2 cellular contexts compared by ENCODE assay signal in the genomic region with DNA sequence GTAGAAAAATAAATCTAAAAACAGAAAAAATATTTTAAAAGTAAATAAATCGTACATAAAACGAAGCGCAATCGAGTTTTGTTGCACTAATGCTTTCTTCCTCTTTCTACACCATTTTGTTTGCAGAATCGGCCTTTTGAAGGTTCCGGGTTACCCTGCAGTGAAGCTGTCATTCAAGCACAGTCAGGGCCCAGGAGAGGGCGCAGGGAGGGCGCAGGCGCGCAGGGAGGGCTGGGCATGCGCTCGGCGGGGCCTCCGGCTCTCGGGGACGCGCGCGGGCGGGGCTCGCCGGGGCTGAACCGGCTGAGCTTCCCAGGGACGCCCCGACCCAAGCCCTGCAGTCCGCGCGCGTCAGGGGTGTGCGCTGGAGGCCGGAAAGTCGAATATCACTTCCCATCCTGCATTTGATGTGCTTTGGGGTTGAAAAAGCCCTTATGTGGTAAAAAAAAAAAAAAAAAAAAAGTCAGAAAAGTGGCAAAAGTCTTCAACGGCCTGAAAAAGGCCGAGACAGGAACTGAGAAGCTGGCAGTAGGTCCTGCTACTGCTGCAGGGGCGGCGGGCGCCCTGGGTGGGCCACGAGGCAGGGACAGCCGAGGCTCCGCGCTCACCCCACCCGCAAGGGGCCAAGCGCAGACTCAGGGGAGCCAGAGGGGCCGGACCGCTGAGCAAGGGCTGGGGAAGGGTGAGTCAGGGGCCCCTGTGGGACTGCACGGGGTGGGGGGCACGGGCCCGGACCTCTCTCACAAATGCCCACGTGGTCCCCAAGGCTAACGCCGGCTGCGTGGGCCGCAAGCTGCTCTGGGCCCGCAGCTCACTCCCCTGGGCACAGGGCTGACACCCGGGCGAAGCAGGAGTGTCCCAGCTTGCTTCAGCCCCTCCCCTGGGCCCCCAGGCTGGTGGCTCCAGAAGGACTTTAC.
A peak's percentile ranks its signal among the peaks of the same experiment; 100 is the strongest.
TF ChIP-seq lines count a peak whose summit lies in the region.

No MANE protein-coding gene starts in this region.

TF ChIP-seq in GM12878, 131 proteins besides CTCF, POLR2A, EP300 and RAD21 (continued from another document):
- TF ChIP-seq, protein P1, sequence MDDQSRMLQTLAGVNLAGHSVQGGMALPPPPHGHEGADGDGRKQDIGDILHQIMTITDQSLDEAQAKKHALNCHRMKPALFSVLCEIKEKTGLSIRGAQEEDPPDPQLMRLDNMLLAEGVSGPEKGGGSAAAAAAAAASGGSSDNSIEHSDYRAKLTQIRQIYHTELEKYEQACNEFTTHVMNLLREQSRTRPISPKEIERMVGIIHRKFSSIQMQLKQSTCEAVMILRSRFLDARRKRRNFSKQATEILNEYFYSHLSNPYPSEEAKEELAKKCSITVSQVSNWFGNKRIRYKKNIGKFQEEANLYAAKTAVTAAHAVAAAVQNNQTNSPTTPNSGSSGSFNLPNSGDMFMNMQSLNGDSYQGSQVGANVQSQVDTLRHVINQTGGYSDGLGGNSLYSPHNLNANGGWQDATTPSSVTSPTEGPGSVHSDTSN (IDR thresholded peaks at IDR 0.05; ENCODE audit: insufficient replicate concordance, low read depth, low read length), result peak; percentile 73
- TF ChIP-seq NR2C1 (IDR thresholded peaks at IDR 0.05) (0 out of 2 replicates have a peak, but pooled peaks have one; percentile 17), YY1 (IDR thresholded peaks at IDR 0.05; ENCODE audit: low read depth, low read length) (peak; percentile 46; the same call in 1 of the 2 replicates), CEBPB (IDR thresholded peaks at IDR 0.05; ENCODE audit: borderline replicate concordance in 1 of 2, low read depth in 2 of 2, low read length in 2 of 2) (no peak)
- TF ChIP-seq, protein P2, sequence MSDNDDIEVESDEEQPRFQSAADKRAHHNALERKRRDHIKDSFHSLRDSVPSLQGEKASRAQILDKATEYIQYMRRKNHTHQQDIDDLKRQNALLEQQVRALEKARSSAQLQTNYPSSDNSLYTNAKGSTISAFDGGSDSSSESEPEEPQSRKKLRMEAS (IDR thresholded peaks at IDR 0.05; ENCODE audit: low read depth, low read length), result no peak

TF ChIP-seq in HEK293T, 16 proteins besides CTCF, POLR2A, EP300 and RAD21 (continued from another document):
- TF ChIP-seq ELF4 (IDR thresholded peaks at IDR 0.05), result no peak
- TF ChIP-seq FOXK2 (IDR thresholded peaks at IDR 0.05), result no peak
- no peak for TF ChIP-seq FOXM1 (IDR thresholded peaks at IDR 0.05; ENCODE audit: borderline replicate concordance)
- TF ChIP-seq L3MBTL2 (conservative IDR thresholded peaks at IDR 0.05), result no peak
- TF ChIP-seq SUZ12 (IDR thresholded peaks at IDR 0.05), result no peak
